Comparison of ENCODE assay signal across 1 cellular context in the genomic region with DNA sequence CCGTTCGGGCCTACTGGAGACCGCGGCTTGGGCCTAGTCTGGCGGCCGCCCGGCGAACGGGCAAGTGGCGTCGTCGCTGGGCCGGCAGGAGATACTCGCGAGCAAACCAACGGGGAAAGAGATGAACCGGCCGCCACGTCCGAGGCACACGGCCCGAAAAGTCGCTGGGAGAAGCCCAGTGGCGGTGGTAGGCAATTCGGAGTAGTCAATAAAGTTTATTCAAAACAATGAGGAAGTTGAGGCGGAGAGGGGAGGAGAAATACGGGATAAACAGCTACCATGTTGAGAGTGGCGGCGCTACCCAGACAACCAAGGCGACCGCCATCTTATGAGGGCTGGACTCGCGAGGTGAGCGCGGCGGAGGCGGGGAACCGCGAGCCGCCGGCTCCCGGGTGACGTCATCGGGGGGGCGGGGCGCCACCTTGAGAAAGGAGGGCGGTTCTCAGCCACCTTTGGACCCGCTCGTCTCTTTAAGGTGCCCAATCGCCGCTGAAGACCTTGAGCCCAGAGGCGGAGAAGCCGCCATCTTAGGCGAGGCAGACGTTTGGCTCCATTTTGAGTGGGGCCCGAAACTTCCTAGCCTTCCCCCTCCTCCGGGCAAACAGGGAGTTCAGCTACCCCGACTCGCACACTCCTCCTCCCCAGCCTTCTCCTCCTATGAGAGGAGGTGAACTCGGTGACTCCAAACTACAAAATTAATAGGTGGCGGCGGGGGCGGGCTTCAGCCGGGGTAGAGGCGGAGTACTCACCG.
A peak's percentile ranks its signal among the peaks of the same experiment; 100 is the strongest.
TF ChIP-seq lines count a peak whose summit lies in the region.

PHF8 (minus strand) TSS at position 348 of the 751 bp plus-strand sequence. CDS start 1,745 bp downstream, outside the sequence.

TF ChIP-seq in GM12878, 131 proteins besides CTCF, POLR2A, EP300 and RAD21 (continued from another document):
- TF ChIP-seq, protein P1, sequence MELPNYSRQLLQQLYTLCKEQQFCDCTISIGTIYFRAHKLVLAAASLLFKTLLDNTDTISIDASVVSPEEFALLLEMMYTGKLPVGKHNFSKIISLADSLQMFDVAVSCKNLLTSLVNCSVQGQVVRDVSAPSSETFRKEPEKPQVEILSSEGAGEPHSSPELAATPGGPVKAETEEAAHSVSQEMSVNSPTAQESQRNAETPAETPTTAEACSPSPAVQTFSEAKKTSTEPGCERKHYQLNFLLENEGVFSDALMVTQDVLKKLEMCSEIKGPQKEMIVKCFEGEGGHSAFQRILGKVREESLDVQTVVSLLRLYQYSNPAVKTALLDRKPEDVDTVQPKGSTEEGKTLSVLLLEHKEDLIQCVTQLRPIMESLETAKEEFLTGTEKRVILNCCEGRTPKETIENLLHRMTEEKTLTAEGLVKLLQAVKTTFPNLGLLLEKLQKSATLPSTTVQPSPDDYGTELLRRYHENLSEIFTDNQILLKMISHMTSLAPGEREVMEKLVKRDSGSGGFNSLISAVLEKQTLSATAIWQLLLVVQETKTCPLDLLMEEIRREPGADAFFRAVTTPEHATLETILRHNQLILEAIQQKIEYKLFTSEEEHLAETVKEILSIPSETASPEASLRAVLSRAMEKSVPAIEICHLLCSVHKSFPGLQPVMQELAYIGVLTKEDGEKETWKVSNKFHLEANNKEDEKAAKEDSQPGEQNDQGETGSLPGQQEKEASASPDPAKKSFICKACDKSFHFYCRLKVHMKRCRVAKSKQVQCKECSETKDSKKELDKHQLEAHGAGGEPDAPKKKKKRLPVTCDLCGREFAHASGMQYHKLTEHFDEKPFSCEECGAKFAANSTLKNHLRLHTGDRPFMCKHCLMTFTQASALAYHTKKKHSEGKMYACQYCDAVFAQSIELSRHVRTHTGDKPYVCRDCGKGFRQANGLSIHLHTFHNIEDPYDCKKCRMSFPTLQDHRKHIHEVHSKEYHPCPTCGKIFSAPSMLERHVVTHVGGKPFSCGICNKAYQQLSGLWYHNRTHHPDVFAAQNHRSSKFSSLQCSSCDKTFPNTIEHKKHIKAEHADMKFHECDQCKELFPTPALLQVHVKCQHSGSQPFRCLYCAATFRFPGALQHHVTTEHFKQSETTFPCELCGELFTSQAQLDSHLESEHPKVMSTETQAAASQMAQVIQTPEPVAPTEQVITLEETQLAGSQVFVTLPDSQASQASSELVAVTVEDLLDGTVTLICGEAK (IDR thresholded peaks at IDR 0.05; ENCODE audit: borderline replicate concordance), result peak; percentile 100
- TF ChIP-seq ELK1 (IDR thresholded peaks at IDR 0.05; ENCODE audit: low read depth, low read length) (0 out of 2 replicates have a peak, but pooled peaks have one; percentile 2), RELB (IDR thresholded peaks at IDR 0.05; ENCODE audit: low read depth) (peak; percentile 79)
- TF ChIP-seq, protein P2, sequence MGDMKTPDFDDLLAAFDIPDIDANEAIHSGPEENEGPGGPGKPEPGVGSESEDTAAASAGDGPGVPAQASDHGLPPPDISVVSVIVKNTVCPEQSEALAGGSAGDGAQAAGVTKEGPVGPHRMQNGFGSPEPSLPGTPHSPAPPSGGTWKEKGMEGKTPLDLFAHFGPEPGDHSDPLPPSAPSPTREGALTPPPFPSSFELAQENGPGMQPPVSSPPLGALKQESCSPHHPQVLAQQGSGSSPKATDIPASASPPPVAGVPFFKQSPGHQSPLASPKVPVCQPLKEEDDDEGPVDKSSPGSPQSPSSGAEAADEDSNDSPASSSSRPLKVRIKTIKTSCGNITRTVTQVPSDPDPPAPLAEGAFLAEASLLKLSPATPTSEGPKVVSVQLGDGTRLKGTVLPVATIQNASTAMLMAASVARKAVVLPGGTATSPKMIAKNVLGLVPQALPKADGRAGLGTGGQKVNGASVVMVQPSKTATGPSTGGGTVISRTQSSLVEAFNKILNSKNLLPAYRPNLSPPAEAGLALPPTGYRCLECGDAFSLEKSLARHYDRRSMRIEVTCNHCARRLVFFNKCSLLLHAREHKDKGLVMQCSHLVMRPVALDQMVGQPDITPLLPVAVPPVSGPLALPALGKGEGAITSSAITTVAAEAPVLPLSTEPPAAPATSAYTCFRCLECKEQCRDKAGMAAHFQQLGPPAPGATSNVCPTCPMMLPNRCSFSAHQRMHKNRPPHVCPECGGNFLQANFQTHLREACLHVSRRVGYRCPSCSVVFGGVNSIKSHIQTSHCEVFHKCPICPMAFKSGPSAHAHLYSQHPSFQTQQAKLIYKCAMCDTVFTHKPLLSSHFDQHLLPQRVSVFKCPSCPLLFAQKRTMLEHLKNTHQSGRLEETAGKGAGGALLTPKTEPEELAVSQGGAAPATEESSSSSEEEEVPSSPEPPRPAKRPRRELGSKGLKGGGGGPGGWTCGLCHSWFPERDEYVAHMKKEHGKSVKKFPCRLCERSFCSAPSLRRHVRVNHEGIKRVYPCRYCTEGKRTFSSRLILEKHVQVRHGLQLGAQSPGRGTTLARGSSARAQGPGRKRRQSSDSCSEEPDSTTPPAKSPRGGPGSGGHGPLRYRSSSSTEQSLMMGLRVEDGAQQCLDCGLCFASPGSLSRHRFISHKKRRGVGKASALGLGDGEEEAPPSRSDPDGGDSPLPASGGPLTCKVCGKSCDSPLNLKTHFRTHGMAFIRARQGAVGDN (IDR thresholded peaks at IDR 0.05), result peak; percentile 42
- TF ChIP-seq, protein P3, sequence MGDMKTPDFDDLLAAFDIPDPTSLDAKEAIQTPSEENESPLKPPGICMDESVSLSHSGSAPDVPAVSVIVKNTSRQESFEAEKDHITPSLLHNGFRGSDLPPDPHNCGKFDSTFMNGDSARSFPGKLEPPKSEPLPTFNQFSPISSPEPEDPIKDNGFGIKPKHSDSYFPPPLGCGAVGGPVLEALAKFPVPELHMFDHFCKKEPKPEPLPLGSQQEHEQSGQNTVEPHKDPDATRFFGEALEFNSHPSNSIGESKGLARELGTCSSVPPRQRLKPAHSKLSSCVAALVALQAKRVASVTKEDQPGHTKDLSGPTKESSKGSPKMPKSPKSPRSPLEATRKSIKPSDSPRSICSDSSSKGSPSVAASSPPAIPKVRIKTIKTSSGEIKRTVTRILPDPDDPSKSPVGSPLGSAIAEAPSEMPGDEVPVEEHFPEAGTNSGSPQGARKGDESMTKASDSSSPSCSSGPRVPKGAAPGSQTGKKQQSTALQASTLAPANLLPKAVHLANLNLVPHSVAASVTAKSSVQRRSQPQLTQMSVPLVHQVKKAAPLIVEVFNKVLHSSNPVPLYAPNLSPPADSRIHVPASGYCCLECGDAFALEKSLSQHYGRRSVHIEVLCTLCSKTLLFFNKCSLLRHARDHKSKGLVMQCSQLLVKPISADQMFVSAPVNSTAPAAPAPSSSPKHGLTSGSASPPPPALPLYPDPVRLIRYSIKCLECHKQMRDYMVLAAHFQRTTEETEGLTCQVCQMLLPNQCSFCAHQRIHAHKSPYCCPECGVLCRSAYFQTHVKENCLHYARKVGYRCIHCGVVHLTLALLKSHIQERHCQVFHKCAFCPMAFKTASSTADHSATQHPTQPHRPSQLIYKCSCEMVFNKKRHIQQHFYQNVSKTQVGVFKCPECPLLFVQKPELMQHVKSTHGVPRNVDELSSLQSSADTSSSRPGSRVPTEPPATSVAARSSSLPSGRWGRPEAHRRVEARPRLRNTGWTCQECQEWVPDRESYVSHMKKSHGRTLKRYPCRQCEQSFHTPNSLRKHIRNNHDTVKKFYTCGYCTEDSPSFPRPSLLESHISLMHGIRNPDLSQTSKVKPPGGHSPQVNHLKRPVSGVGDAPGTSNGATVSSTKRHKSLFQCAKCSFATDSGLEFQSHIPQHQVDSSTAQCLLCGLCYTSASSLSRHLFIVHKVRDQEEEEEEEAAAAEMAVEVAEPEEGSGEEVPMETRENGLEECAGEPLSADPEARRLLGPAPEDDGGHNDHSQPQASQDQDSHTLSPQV (IDR thresholded peaks at IDR 0.05), result peak; percentile 99
